ENCODE assay signal across 11 cellular contexts in genomic region chr12:131775904-131776889, GRCh38. TPM values are rescaled to one million over a fixed set of nuclear protein-coding genes. Genes with fewer than 3 reads are reported as not detected.
DNase-seq lines count a peak whose midpoint lies in the region; ATAC-seq, FAIRE-seq and TF ChIP-seq lines count a peak whose summit lies in the region.
"Had no signal": no experiment of that assay in that cellular context is flagged by ENCODE, and none has a peak within 500 bp of the region (broad histone marks: within the 10 kb centered on the region; RNA-seq: fewer than 3 reads in every experiment).

No MANE protein-coding gene starts in this region.

- no peak overlapping the region for H3K23ac ChIP-seq in neuronal stem cell (ENCODE audit: low read depth, low read length, poor library complexity)

- no peaks in the 10 kb centered on the region for H3K9me3 ChIP-seq in HEK293 (ENCODE audit: control insufficient read depth, insufficient read depth, low read depth, low read length)
- no peaks in the 10 kb centered on the region for H3K9me3 ChIP-seq in neuronal stem cell (replicated peaks in 1 of 2; ENCODE audit: control insufficient read depth in 2 of 2, insufficient read depth in 1 of 2, low read depth in 1 of 2, low read length in 2 of 2)
- no peaks in the 10 kb centered on the region for H3K9me3 ChIP-seq in ascending aorta
- H3K9me3 ChIP-seq: colonic mucosa had no signal

- POLR2A ChIA-PET in HEK293 (lab: Yijun Ruan, JAX): no interaction called here
- POLR2A ChIA-PET in activated CD4-positive, alpha-beta memory T cell treated with anti-CD3 and anti-CD28 coated beads for 36 hours (lab: Charles Lee): no interaction called here

- H3K9ac ChIP-seq in neuronal stem cell (ENCODE audit: low read depth, low read length, poor library complexity): no peak overlapping the region

- no peak for ATAC-seq in HG03378 (IDR thresholded peaks at IDR 0.05; ENCODE audit: unreplicated experiment)
- ATAC-seq: natural killer cell treated with Interleukin-12 subunit alpha and Interleukin-12 subunit beta and Interleukin-15 and Interleukin-18, amount 100 ng/mL, for 72 hours; Right ventricle myocardium inferior had no signal

- no peak overlapping the region for H2AFZ ChIP-seq in neuronal stem cell (ENCODE audit: low read length)

- H2BK120ac ChIP-seq in neuronal stem cell (ENCODE audit: low read depth, low read length): no peak overlapping the region

- H3K27me3 ChIP-seq in neuronal stem cell (ENCODE audit: control insufficient read depth in 3 of 3, insufficient read depth in 3 of 3, low read depth in 1 of 3, low read length in 3 of 3) (no peaks in the 10 kb centered on the region), ascending aorta (no peaks in the 10 kb centered on the region)
- H3K27me3 ChIP-seq: colonic mucosa had no signal

- H2BK15ac ChIP-seq in neuronal stem cell (ENCODE audit: low read length): no peak overlapping the region

- H3K4me1 ChIP-seq in HEK293 (ENCODE audit: control insufficient read depth, insufficient read depth, low read length): no peaks in the 10 kb centered on the region
- H3K4me1 ChIP-seq in neuronal stem cell (ENCODE audit: control insufficient read depth in 2 of 2, insufficient read depth in 1 of 2, low read depth in 1 of 2, low read length in 2 of 2): peaks cover 0 to 5% of the 10 kb centered on the region in 2 donors
- no peaks in the 10 kb centered on the region for H3K4me1 ChIP-seq in ascending aorta
- H3K4me1 ChIP-seq: colonic mucosa had no signal

- intact Hi-C loops in activated CD4-positive, alpha-beta memory T cell treated with anti-CD3 and anti-CD28 coated beads for 36 hours (cut with micrococcal nuclease): no loop called here
- intact Hi-C loops in ascending aorta (cut with DNase I): no loop called here

- peak overlapping the region; percentile 42 for H3K18ac ChIP-seq in neuronal stem cell (ENCODE audit: low read length)

- H3K4me1 Mint-ChIP-seq in activated CD4-positive, alpha-beta memory T cell treated with anti-CD3 and anti-CD28 coated beads for 36 hours (ENCODE audit: low read depth): peaks cover 32% of the 10 kb centered on the region

- FAIRE-seq in GM12892 (lab: Jason Lieb, UNC): no peak

- peak; percentile 29 for DNase-seq in activated CD4-positive, alpha-beta T cell treated with anti-CD3 and anti-CD28 coated beads for 48 hours
- DNase-seq in activated CD4-positive, alpha-beta T cell treated with anti-CD3 and anti-CD28 coated beads for 1 hour: no peak
- peak; percentile 61 for DNase-seq in activated CD4-positive, alpha-beta memory T cell treated with anti-CD3 and anti-CD28 coated beads for 36 hours
- DNase-seq in neuronal stem cell (ENCODE audit: low spot score) (no peak), GM12892 (ENCODE audit: insufficient read length) (no peak), ascending aorta (ENCODE audit: low spot score in 2 of 2) (no peak)
- DNase-seq: colonic mucosa had no signal

- peak overlapping the region; percentile 72 for H3K27ac Mint-ChIP-seq in activated CD4-positive, alpha-beta memory T cell treated with anti-CD3 and anti-CD28 coated beads for 36 hours
- H3K27ac Mint-ChIP-seq: natural killer cell treated with Interleukin-12 subunit alpha and Interleukin-12 subunit beta and Interleukin-15 and Interleukin-18, amount 100 ng/mL, for 72 hours had no signal

- H4K91ac ChIP-seq in neuronal stem cell (ENCODE audit: low read depth, low read length, poor library complexity): no peak overlapping the region

- no peak overlapping the region for H3K27ac ChIP-seq in HEK293 (ENCODE audit: extremely low read depth, low read depth, low read length)
- no peak overlapping the region for H3K27ac ChIP-seq in neuronal stem cell (replicated peaks; ENCODE audit: low read length)
- no peak overlapping the region for H3K27ac ChIP-seq in ascending aorta
- H3K27ac ChIP-seq: colonic mucosa had no signal

- no peak for TF ChIP-seq CTCF in HEK293 (tag by site-specific recombination; IDR thresholded peaks at IDR 0.05)
- TF ChIP-seq CTCF in ascending aorta (IDR thresholded peaks at IDR 0.05): no peak

- no peak overlapping the region for H3K4me2 ChIP-seq in neuronal stem cell (ENCODE audit: insufficient read depth, low read length, poor library complexity, severe bottlenecking)

- CTCF ChIA-PET in HEK293 (lab: Yijun Ruan, JAX): interaction anchor here (0.7 to 2.5 kb wide), 3 partner anchors 10 to 905 kb away, joined by 3 to 9 read pairs (median 3); no protein-coding TSS in a partner anchor
- CTCF ChIA-PET in activated CD4-positive, alpha-beta memory T cell treated with anti-CD3 and anti-CD28 coated beads for 36 hours (lab: Charles Lee): interaction anchor here (1.5 kb wide), 1 partner anchor 21 kb away, joined by 3 read pairs; no protein-coding TSS in a partner anchor

- no peak overlapping the region for H3K14ac ChIP-seq in neuronal stem cell (ENCODE audit: low read length)

- no peak overlapping the region for H2BK5ac ChIP-seq in neuronal stem cell (ENCODE audit: low read length)

- H3K36me3 Mint-ChIP-seq in activated CD4-positive, alpha-beta memory T cell treated with anti-CD3 and anti-CD28 coated beads for 36 hours: peaks cover 50% of the 10 kb centered on the region

- no peaks in the 10 kb centered on the region for H3K9me3 Mint-ChIP-seq in activated CD4-positive, alpha-beta memory T cell treated with anti-CD3 and anti-CD28 coated beads for 36 hours
- H3K9me3 Mint-ChIP-seq: natural killer cell treated with Interleukin-12 subunit alpha and Interleukin-12 subunit beta and Interleukin-15 and Interleukin-18, amount 100 ng/mL, for 72 hours had no signal

- WGBS in neuronal stem cell (ENCODE audit: extremely low coverage in 2 of 2, insufficient read length in 2 of 2, insufficient replicate concordance in 1 of 2), 2 donors: no CpG with 5 or more reads among the region's 19 CpGs

- H2AK5ac ChIP-seq in neuronal stem cell (ENCODE audit: low read depth, low read length): no peak overlapping the region

- H3K79me1 ChIP-seq in neuronal stem cell (ENCODE audit: low read depth, low read length): peaks cover 2% of the 10 kb centered on the region

- no peak overlapping the region for H3K4ac ChIP-seq in neuronal stem cell (ENCODE audit: low read length)

- H3K4me3 ChIP-seq in HEK293 (ENCODE audit: low read depth, low read length) (no peak overlapping the region), neuronal stem cell (ENCODE audit: low read length in 2 of 2) (no peak overlapping the region), ascending aorta (no peak overlapping the region)
- H3K4me3 ChIP-seq: colonic mucosa had no signal

- no peak overlapping the region for H4K8ac ChIP-seq in neuronal stem cell (ENCODE audit: low read depth, low read length)

- H3K4me3 Mint-ChIP-seq in activated CD4-positive, alpha-beta memory T cell treated with anti-CD3 and anti-CD28 coated beads for 36 hours: no peak overlapping the region
- H3K4me3 Mint-ChIP-seq: natural killer cell treated with Interleukin-12 subunit alpha and Interleukin-12 subunit beta and Interleukin-15 and Interleukin-18, amount 100 ng/mL, for 72 hours had no signal

- H2BK12ac ChIP-seq in neuronal stem cell (ENCODE audit: low read length): no peak overlapping the region

- TF ChIP-seq POLR2A in GM12892 (IDR thresholded peaks at IDR 0.05; ENCODE audit: low read depth, low read length): no peak

- peaks cover 36 to 77% of the 10 kb centered on the region in 2 experiments for H3K36me3 ChIP-seq in HEK293 (ENCODE audit: control insufficient read depth in 2 of 2, insufficient read depth in 1 of 2, low read length in 2 of 2)
- peaks cover 17 to 90% of the 10 kb centered on the region in 2 donors for H3K36me3 ChIP-seq in neuronal stem cell (replicated peaks in 1 of 2; ENCODE audit: control insufficient read depth in 2 of 2, insufficient read depth in 2 of 2, low read length in 2 of 2)
- peaks cover 50 to 71% of the 10 kb centered on the region in 2 donors for H3K36me3 ChIP-seq in ascending aorta

- H3K27me3 Mint-ChIP-seq in activated CD4-positive, alpha-beta memory T cell treated with anti-CD3 and anti-CD28 coated beads for 36 hours: no peaks in the 10 kb centered on the region
- H3K27me3 Mint-ChIP-seq: natural killer cell treated with Interleukin-12 subunit alpha and Interleukin-12 subunit beta and Interleukin-15 and Interleukin-18, amount 100 ng/mL, for 72 hours had no signal

TF ChIP-seq in HEK293, 187 proteins besides CTCF, POLR2A, EP300 and RAD21:
- TF ChIP-seq ZIC2 (tag by site-specific recombination; IDR thresholded peaks at IDR 0.05): 0 out of 2 replicates have a peak, but pooled peaks have one; percentile 20
- TF ChIP-seq, protein P1, sequence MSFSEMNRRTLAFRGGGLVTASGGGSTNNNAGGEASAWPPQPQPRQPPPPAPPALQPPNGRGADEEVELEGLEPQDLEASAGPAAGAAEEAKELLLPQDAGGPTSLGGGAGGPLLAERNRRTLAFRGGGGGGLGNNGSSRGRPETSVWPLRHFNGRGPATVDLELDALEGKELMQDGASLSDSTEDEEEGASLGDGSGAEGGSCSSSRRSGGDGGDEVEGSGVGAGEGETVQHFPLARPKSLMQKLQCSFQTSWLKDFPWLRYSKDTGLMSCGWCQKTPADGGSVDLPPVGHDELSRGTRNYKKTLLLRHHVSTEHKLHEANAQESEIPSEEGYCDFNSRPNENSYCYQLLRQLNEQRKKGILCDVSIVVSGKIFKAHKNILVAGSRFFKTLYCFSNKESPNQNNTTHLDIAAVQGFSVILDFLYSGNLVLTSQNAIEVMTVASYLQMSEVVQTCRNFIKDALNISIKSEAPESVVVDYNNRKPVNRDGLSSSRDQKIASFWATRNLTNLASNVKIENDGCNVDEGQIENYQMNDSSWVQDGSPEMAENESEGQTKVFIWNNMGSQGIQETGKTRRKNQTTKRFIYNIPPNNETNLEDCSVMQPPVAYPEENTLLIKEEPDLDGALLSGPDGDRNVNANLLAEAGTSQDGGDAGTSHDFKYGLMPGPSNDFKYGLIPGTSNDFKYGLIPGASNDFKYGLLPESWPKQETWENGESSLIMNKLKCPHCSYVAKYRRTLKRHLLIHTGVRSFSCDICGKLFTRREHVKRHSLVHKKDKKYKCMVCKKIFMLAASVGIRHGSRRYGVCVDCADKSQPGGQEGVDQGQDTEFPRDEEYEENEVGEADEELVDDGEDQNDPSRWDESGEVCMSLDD (tag by site-specific recombination; IDR thresholded peaks at IDR 0.05): no peak

RNA-seq across cellular contexts. Expression of gene MMP17, which starts 52.0 kb away (rescaled TPM):
- under 1 TPM; 0.48 to 0.87 TPM for total RNA-seq in activated CD4-positive, alpha-beta memory T cell treated with anti-CD3 and anti-CD28 coated beads for 36 hours
- polyA plus RNA-seq in neuronal stem cell (2013, experiment 1 of 2): 4.2 TPM
- polyA plus RNA-seq in neuronal stem cell (2013, experiment 2 of 2): 3.8 TPM
- polyA plus RNA-seq in GM12892 (2012; ENCODE audit: missing spikeins): not detected
- total RNA-seq in ascending aorta: 16.8 TPM
- total RNA-seq: natural killer cell treated with Interleukin-12 subunit alpha and Interleukin-12 subunit beta and Interleukin-15 and Interleukin-18, amount 100 ng/mL, for 72 hours had no signal

Comparison
In these comparisons a context has a peak if more than half of its experiments do, and no peak if none do; other contexts are left out.
1. DNase-seq: peak in activated CD4-positive, alpha-beta T cell treated with anti-CD3 and anti-CD28 coated beads for 48 hours (single experiment) and activated CD4-positive, alpha-beta memory T cell treated with anti-CD3 and anti-CD28 coated beads for 36 hours (single experiment); none in activated CD4-positive, alpha-beta T cell treated with anti-CD3 and anti-CD28 coated beads for 1 hour (single experiment), neuronal stem cell (single experiment), GM12892 (single experiment) and ascending aorta (0 of 2).